ENCODE assay signal across 11 cellular contexts in genomic region chr5:75361310-75361709, GRCh38.
"Had no signal": no experiment of that assay in that cellular context is flagged by ENCODE, and none has a peak within 500 bp of the region (broad histone marks: within the 10 kb centered on the region; RNA-seq: fewer than 3 reads in every experiment).

No MANE protein-coding gene starts in this region.

- DNase-seq: activated CD4-positive, alpha-beta T cell treated with anti-CD3 and anti-CD28 coated beads for 1 hour; activated CD4-positive, alpha-beta T cell treated with anti-CD3 and anti-CD28 coated beads, Interleukin-2, amount 50 U/mL, for 48 hours; activated naive CD8-positive, alpha-beta T cell treated with anti-CD3 and anti-CD28 coated beads, Interleukin-2, amount 10 ng/mL, durations not matched to agents 7 days and 5 days; activated T-cell treated with anti-CD3 and anti-CD28 coated beads, Interleukin-2, amount 50 U/mL, for 48 hours; gastrocnemius medialis; SIG-M5; stimulated activated CD4-positive, alpha-beta T cell treated with anti-CD3 and anti-CD28 coated beads, Interleukin-4, amount 100 ng/mL, for 4 hours; trophoblast cell had no signal

- H3K4me1 Mint-ChIP-seq: activated naive CD8-positive, alpha-beta T cell treated with anti-CD3 and anti-CD28 coated beads, Interleukin-2, amount 10 ng/mL, durations not matched to agents 7 days and 5 days; memory B cell had no signal

- H3K9me3 Mint-ChIP-seq: activated naive CD8-positive, alpha-beta T cell treated with anti-CD3 and anti-CD28 coated beads, Interleukin-2, amount 10 ng/mL, durations not matched to agents 7 days and 5 days; memory B cell; nephron had no signal

- ATAC-seq: gastrocnemius medialis had no signal

- H3K9me3 ChIP-seq: gastrocnemius medialis had no signal

- H3K4me3 ChIP-seq: gastrocnemius medialis had no signal

- H3K27ac ChIP-seq: epithelial cell of prostate, gastrocnemius medialis had no signal

- H3K27me3 ChIP-seq: gastrocnemius medialis had no signal

- H3K27me3 Mint-ChIP-seq: activated naive CD8-positive, alpha-beta T cell treated with anti-CD3 and anti-CD28 coated beads, Interleukin-2, amount 10 ng/mL, durations not matched to agents 7 days and 5 days; memory B cell had no signal

- H3K27ac Mint-ChIP-seq: activated naive CD8-positive, alpha-beta T cell treated with anti-CD3 and anti-CD28 coated beads, Interleukin-2, amount 10 ng/mL, durations not matched to agents 7 days and 5 days; memory B cell had no signal

- H3K4me3 Mint-ChIP-seq: activated naive CD8-positive, alpha-beta T cell treated with anti-CD3 and anti-CD28 coated beads, Interleukin-2, amount 10 ng/mL, durations not matched to agents 7 days and 5 days; memory B cell; nephron had no signal
